2 cellular contexts compared by ENCODE assay signal in genomic region chr10:988667-989545, GRCh38.
TF ChIP-seq lines count a peak whose summit lies in the region.

No MANE protein-coding gene starts in this region.

TF ChIP-seq in HEK293, 187 proteins besides CTCF, POLR2A, EP300 and RAD21 (continued from another document and continues in another):
- TF ChIP-seq, protein P1, sequence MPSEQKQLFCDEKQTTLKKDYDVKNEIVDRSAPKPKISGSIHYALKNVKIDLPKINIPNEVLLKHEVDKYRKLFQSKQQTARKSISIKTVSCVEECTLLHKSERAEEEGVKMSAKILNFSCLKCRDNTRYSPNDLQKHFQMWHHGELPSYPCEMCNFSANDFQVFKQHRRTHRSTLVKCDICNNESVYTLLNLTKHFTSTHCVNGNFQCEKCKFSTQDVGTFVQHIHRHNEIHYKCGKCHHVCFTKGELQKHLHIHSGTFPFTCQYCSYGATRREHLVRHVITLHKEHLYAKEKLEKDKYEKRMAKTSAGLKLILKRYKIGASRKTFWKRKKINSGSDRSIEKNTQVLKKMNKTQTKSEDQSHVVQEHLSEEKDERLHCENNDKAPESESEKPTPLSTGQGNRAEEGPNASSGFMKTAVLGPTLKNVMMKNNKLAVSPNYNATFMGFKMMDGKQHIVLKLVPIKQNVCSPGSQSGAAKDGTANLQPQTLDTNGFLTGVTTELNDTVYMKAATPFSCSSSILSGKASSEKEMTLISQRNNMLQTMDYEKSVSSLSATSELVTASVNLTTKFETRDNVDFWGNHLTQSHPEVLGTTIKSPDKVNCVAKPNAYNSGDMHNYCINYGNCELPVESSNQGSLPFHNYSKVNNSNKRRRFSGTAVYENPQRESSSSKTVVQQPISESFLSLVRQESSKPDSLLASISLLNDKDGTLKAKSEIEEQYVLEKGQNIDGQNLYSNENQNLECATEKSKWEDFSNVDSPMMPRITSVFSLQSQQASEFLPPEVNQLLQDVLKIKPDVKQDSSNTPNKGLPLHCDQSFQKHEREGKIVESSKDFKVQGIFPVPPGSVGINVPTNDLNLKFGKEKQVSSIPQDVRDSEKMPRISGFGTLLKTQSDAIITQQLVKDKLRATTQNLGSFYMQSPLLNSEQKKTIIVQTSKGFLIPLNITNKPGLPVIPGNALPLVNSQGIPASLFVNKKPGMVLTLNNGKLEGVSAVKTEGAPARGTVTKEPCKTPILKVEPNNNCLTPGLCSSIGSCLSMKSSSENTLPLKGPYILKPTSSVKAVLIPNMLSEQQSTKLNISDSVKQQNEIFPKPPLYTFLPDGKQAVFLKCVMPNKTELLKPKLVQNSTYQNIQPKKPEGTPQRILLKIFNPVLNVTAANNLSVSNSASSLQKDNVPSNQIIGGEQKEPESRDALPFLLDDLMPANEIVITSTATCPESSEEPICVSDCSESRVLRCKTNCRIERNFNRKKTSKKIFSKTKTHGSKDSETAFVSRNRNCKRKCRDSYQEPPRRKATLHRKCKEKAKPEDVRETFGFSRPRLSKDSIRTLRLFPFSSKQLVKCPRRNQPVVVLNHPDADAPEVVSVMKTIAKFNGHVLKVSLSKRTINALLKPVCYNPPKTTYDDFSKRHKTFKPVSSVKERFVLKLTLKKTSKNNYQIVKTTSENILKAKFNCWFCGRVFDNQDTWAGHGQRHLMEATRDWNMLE (tag by site-specific recombination; conservative IDR thresholded peaks at IDR 0.05; ENCODE audit: low read depth): no peak
- TF ChIP-seq IKZF3 (tag by site-specific recombination; IDR thresholded peaks at IDR 0.05): no peak
- no peak for TF ChIP-seq EGR2 (tag by site-specific recombination; IDR thresholded peaks at IDR 0.05; ENCODE audit: low read depth)
- no peak for TF ChIP-seq ZNF132 (tag by site-specific recombination; IDR thresholded peaks at IDR 0.05; ENCODE audit: borderline replicate concordance)
- no peak for TF ChIP-seq TCF7L2 (IDR thresholded peaks at IDR 0.05; ENCODE audit: borderline replicate concordance, low read depth, low read length)
- peak; percentile 18; the same call in 1 of the 2 replicates for TF ChIP-seq ZFHX2 (tag by site-specific recombination; conservative IDR thresholded peaks at IDR 0.05)
- TF ChIP-seq, protein P2, sequence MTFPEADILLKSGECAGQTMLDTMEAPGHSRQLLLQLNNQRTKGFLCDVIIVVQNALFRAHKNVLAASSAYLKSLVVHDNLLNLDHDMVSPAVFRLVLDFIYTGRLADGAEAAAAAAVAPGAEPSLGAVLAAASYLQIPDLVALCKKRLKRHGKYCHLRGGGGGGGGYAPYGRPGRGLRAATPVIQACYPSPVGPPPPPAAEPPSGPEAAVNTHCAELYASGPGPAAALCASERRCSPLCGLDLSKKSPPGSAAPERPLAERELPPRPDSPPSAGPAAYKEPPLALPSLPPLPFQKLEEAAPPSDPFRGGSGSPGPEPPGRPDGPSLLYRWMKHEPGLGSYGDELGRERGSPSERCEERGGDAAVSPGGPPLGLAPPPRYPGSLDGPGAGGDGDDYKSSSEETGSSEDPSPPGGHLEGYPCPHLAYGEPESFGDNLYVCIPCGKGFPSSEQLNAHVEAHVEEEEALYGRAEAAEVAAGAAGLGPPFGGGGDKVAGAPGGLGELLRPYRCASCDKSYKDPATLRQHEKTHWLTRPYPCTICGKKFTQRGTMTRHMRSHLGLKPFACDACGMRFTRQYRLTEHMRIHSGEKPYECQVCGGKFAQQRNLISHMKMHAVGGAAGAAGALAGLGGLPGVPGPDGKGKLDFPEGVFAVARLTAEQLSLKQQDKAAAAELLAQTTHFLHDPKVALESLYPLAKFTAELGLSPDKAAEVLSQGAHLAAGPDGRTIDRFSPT (tag by site-specific recombination; IDR thresholded peaks at IDR 0.05): 0 out of 2 replicates have a peak, but pooled peaks have one; percentile 29
- TF ChIP-seq GLI4 (tag by site-specific recombination; IDR thresholded peaks at IDR 0.05): no peak
- TF ChIP-seq ELK4 (IDR thresholded peaks at IDR 0.05; ENCODE audit: borderline replicate concordance, low read depth, low read length): no peak
- no peak for TF ChIP-seq ZBTB48 (tag by site-specific recombination; IDR thresholded peaks at IDR 0.05)
- TF ChIP-seq ZNF580 (tag by site-specific recombination; IDR thresholded peaks at IDR 0.05): no peak
- TF ChIP-seq KLF9 (tag by site-specific recombination; IDR thresholded peaks at IDR 0.05; ENCODE audit: low read depth): no peak

TF ChIP-seq in WTC11, 78 proteins besides CTCF, POLR2A, EP300 and RAD21 (continued from another document):
- TF ChIP-seq, protein P3, sequence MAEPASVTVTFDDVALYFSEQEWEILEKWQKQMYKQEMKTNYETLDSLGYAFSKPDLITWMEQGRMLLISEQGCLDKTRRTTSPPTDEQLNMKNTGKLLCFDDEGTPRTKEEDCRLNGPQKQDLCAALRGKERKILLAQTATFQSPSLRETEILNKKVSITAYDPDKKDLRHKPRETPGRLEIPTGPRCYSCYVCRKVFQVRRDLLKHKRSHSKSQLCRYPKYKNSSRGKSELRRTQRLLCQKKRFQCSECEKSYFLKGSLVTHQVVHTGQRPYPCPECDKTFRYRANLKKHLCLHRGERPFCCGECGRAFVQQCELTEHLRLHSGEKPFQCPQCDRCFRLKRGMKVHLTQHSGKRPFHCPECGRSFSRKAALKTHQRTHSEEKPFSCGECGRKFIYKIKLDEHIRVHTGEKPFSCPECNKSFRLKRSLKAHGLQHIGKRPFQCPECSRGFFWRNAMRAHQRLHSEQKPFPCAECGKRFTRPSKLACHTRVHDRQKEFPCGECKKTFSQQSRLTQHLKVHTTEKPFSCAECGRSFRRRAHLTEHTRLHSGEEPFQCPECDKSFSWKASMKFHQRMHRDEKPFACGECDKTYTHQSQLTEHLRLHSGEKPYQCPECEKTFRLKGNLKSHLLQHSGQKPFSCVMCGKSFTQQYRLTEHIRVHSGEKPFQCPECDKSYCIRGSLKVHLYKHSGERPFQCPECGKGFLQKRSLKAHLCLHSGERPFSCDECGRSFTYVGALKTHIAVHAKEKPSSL (CRISPR knock-in tag; conservative IDR thresholded peaks at IDR 0.05): no peak
- TF ChIP-seq, protein P4, sequence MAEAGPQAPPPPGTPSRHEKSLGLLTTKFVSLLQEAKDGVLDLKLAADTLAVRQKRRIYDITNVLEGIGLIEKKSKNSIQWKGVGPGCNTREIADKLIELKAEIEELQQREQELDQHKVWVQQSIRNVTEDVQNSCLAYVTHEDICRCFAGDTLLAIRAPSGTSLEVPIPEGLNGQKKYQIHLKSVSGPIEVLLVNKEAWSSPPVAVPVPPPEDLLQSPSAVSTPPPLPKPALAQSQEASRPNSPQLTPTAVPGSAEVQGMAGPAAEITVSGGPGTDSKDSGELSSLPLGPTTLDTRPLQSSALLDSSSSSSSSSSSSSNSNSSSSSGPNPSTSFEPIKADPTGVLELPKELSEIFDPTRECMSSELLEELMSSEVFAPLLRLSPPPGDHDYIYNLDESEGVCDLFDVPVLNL (CRISPR knock-in tag; IDR thresholded peaks at IDR 0.05; ENCODE audit: borderline replicate concordance, low read depth): no peak
- TF ChIP-seq, protein P5, sequence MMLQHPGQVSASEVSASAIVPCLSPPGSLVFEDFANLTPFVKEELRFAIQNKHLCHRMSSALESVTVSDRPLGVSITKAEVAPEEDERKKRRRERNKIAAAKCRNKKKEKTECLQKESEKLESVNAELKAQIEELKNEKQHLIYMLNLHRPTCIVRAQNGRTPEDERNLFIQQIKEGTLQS (CRISPR knock-in tag; conservative IDR thresholded peaks at IDR 0.05): no peak
- no peak for TF ChIP-seq ZNF423 (CRISPR knock-in tag; IDR thresholded peaks at IDR 0.05)
- 0 out of 2 replicates have a peak, but pooled peaks have one; percentile 46 for TF ChIP-seq TEAD4 (CRISPR knock-in tag; IDR thresholded peaks at IDR 0.05)
- 0 out of 2 replicates have a peak, but pooled peaks have one; percentile 0 for TF ChIP-seq PREB (CRISPR knock-in tag; IDR thresholded peaks at IDR 0.05; ENCODE audit: borderline replicate concordance)
- TF ChIP-seq MYBL2 (CRISPR knock-in tag; IDR thresholded peaks at IDR 0.05): no peak; the same call in 1 of the 2 replicates
- TF ChIP-seq GTF2I (CRISPR knock-in tag; conservative IDR thresholded peaks at IDR 0.05): no peak
- no peak for TF ChIP-seq TP53 (CRISPR knock-in tag; IDR thresholded peaks at IDR 0.05)
- TF ChIP-seq ZNF532 (CRISPR knock-in tag; IDR thresholded peaks at IDR 0.05; ENCODE audit: borderline replicate concordance): no peak
- no peak for TF ChIP-seq ZNF232 (CRISPR knock-in tag; IDR thresholded peaks at IDR 0.05)
